Comparison of ENCODE assay signal across 27 cellular contexts in the genomic region with DNA sequence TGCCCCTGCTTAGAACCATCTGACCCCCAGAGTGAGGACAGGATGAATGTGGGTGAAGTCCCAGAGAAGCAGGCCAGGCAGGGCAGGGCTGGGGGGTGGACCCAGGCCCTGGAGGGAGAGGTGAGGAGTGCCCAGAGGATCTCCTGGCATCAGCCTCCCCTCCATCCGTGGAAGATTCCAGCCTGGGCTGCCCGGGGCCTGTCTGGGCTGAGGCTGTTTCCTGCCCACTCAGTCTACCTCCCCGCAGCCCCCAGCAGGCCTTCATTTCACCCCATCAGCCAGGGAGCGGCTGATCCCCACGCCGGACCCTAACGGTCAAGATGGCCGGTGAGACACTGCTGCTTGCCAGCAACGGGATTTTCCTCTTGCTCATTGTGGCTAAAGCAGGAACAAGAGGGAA. TPM values are rescaled to one million over a fixed set of nuclear protein-coding genes. Genes with fewer than 3 reads are reported as not detected.
"Had no signal": no experiment of that assay in that cellular context is flagged by ENCODE, and none has a peak within 500 bp of the region (broad histone marks: within the 10 kb centered on the region; RNA-seq: fewer than 3 reads in every experiment).

No MANE protein-coding gene starts in this region.

- H3K4me3 ChIP-seq: colonic mucosa, esophagus squamous epithelium, gastrocnemius medialis, heart right ventricle, left lung, lower lobe of right lung, mucosa of descending colon had no signal

- H3K36me3 Mint-ChIP-seq: mesothelial cell of epicardium had no signal

- H3K4me1 ChIP-seq: colonic mucosa, esophagus squamous epithelium, gastrocnemius medialis, heart right ventricle, left lung, lower lobe of right lung had no signal

- H3K9me3 ChIP-seq: colonic mucosa, esophagus squamous epithelium, gastrocnemius medialis, heart right ventricle, left lung, lower lobe of right lung, mucosa of descending colon had no signal

- H3K9me3 Mint-ChIP-seq: dendritic cell treated with granulocyte-macrophage colony-stimulating factor and Interleukin-4, amounts not matched to agents 40 ng/mL and 50 ng/mL, for 4 days; effector memory CD8-positive, alpha-beta T cell; endodermal cell; mesothelial cell of epicardium had no signal

- DNase-seq: colonic mucosa; cortex of kidney; effector CD8-positive, alpha-beta T cell; effector memory CD8-positive, alpha-beta T cell; endodermal cell; erythroblast; esophagus squamous epithelium; foreskin fibroblast; foreskin melanocyte; gastrocnemius medialis; glutamatergic neuron; head of caudate nucleus; heart right ventricle; hippocampal formation; kidney glomerular epithelial cell; left cardiac atrium; left lung; left ventricle myocardium superior; lower lobe of right lung; mesenchymal stem cell; mucosa of descending colon had no signal

- H3K27me3 ChIP-seq: colonic mucosa, gastrocnemius medialis, left lung had no signal

- H3K27ac Mint-ChIP-seq: dendritic cell treated with granulocyte-macrophage colony-stimulating factor and Interleukin-4, amounts not matched to agents 40 ng/mL and 50 ng/mL, for 4 days; effector memory CD8-positive, alpha-beta T cell; endodermal cell; mesothelial cell of epicardium had no signal

- H3K4me1 Mint-ChIP-seq: endodermal cell, mesothelial cell of epicardium had no signal

- H3K27ac ChIP-seq: colonic mucosa, epithelial cell of prostate, esophagus squamous epithelium, gastrocnemius medialis, heart right ventricle, left lung, lower lobe of right lung had no signal

- ATAC-seq: effector memory CD8-positive, alpha-beta T cell; gastrocnemius medialis; heart right ventricle; left cardiac atrium; left lung; left ventricle myocardium superior; lower lobe of right lung; mucosa of descending colon had no signal

- H3K36me3 ChIP-seq: colonic mucosa, esophagus squamous epithelium, gastrocnemius medialis, heart right ventricle, left lung, lower lobe of right lung had no signal

- H3K4me3 Mint-ChIP-seq: dendritic cell treated with granulocyte-macrophage colony-stimulating factor and Interleukin-4, amounts not matched to agents 40 ng/mL and 50 ng/mL, for 4 days; effector memory CD8-positive, alpha-beta T cell; endodermal cell; mesothelial cell of epicardium had no signal

RNA-seq across cellular contexts. Expression of gene OTOF, which starts 35.3 kb away (rescaled TPM):
- total RNA-seq: chondrocyte, colonic mucosa, esophagus mucosa, left ventricle myocardium superior had no signal
- polyA plus RNA-seq: keratinocyte had no signal
